Comparison of ENCODE assay signal across 1 cellular context in the genomic region with DNA sequence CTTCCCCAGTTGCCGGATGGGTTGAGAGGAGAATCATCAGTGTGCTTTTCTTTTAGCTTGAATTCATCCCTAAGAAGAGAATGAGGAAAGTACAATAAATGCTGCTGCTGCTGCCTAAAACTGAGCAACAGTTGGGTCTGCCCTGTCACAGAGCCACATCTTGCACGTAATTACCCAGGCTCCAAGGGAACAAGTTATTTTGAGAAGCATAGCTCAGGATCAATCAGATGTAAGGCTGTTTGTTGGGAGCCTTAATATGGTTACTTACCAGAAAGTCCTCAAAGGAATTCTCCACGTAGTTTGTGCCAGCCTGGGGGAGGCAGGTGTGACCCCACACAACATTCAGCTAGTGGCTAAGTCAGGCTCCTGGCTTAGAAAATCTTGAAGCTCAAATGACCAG.
TF ChIP-seq lines count a peak whose summit lies in the region.

No MANE protein-coding gene starts in this region.

TF ChIP-seq in H1, 55 proteins besides CTCF, POLR2A, EP300 and RAD21 (continued from another document):
- TF ChIP-seq SIX5 (IDR thresholded peaks at IDR 0.05; ENCODE audit: low read depth, low read length) (no peak), SP2 (IDR thresholded peaks at IDR 0.05; ENCODE audit: low read length) (no peak), ATF3 (IDR thresholded peaks at IDR 0.05; ENCODE audit: insufficient read depth, low read depth, low read length) (no peak)
- TF ChIP-seq, protein P1, sequence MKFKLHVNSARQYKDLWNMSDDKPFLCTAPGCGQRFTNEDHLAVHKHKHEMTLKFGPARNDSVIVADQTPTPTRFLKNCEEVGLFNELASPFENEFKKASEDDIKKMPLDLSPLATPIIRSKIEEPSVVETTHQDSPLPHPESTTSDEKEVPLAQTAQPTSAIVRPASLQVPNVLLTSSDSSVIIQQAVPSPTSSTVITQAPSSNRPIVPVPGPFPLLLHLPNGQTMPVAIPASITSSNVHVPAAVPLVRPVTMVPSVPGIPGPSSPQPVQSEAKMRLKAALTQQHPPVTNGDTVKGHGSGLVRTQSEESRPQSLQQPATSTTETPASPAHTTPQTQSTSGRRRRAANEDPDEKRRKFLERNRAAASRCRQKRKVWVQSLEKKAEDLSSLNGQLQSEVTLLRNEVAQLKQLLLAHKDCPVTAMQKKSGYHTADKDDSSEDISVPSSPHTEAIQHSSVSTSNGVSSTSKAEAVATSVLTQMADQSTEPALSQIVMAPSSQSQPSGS (IDR thresholded peaks at IDR 0.05; ENCODE audit: low read length): no peak
TF ChIP-seq in H1: peak in this region for 0.
